In the genomic region with DNA sequence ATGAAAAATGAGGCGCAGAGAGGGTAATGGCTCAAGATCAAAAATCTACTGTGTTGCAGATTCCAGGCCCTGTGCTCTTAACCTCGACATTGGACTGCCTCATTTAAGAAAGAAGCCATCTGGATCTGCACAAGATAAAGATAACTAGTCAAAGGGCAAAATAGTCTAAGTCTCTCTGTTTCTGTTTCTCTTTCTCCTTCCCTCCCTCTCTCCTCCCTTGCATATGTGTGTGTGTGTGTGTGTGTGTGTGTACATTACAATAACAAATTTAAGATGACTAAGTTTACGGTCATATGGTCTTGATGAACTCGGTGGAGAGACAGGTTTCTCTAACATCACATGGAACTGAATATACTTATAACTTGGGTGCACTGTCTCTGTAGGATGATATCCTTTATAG, we compare ENCODE assay signal across 1 cellular context.
TF ChIP-seq lines count a peak whose summit lies in the region.

No MANE protein-coding gene starts in this region.

TF ChIP-seq in IMR-90, 13 proteins besides CTCF, POLR2A, EP300 and RAD21:
- TF ChIP-seq RCOR1 (IDR thresholded peaks at IDR 0.05; ENCODE audit: insufficient replicate concordance, low read length) (peak; percentile 35), MAZ (IDR thresholded peaks at IDR 0.05; ENCODE audit: borderline replicate concordance, low read depth, low read length) (peak; percentile 64; the same call in 1 of the 2 replicates), SMC3 (IDR thresholded peaks at IDR 0.05; ENCODE audit: low read depth, low read length) (no peak), FOS (IDR thresholded peaks at IDR 0.05; ENCODE audit: low read depth, low read length) (0 out of 2 replicates have a peak, but pooled peaks have one; percentile 42), ELK1 (IDR thresholded peaks at IDR 0.05; ENCODE audit: borderline replicate concordance, low read depth, low read length) (no peak), CEBPB (IDR thresholded peaks at IDR 0.05; ENCODE audit: low read depth, low read length) (no peak; the same call in 1 of the 2 replicates)
- TF ChIP-seq, protein P1, sequence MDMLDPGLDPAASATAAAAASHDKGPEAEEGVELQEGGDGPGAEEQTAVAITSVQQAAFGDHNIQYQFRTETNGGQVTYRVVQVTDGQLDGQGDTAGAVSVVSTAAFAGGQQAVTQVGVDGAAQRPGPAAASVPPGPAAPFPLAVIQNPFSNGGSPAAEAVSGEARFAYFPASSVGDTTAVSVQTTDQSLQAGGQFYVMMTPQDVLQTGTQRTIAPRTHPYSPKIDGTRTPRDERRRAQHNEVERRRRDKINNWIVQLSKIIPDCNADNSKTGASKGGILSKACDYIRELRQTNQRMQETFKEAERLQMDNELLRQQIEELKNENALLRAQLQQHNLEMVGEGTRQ (IDR thresholded peaks at IDR 0.05; ENCODE audit: low read depth, low read length), result no peak
